Comparison of ENCODE assay signal across 1 cellular context in genomic region chr17:43722921-43723665, GRCh38.
TF ChIP-seq lines count a peak whose summit lies in the region.

No MANE protein-coding gene starts in this region.

TF ChIP-seq in IMR-90, 13 proteins besides CTCF, POLR2A, EP300 and RAD21:
- TF ChIP-seq CHD1 (IDR thresholded peaks at IDR 0.05; ENCODE audit: low read depth, low read length) (no peak), RFX5 (IDR thresholded peaks at IDR 0.05; ENCODE audit: low read depth, low read length) (no peak), BHLHE40 (IDR thresholded peaks at IDR 0.05; ENCODE audit: low read depth, low read length) (no peak), MAFK (IDR thresholded peaks at IDR 0.05; ENCODE audit: low read depth, low read length) (no peak), USF2 (IDR thresholded peaks at IDR 0.05; ENCODE audit: low read depth, low read length) (no peak), MAZ (IDR thresholded peaks at IDR 0.05; ENCODE audit: borderline replicate concordance, low read depth, low read length) (no peak), FOS (IDR thresholded peaks at IDR 0.05; ENCODE audit: low read depth, low read length) (no peak), NFE2L2 (IDR thresholded peaks at IDR 0.05; ENCODE audit: low read depth, low read length) (no peak), SMC3 (IDR thresholded peaks at IDR 0.05; ENCODE audit: low read depth, low read length) (no peak), ELK1 (IDR thresholded peaks at IDR 0.05; ENCODE audit: borderline replicate concordance, low read depth, low read length) (no peak), RCOR1 (IDR thresholded peaks at IDR 0.05; ENCODE audit: insufficient replicate concordance, low read length) (no peak), CEBPB (IDR thresholded peaks at IDR 0.05; ENCODE audit: low read depth, low read length) (no peak), MXI1 (IDR thresholded peaks at IDR 0.05; ENCODE audit: borderline replicate concordance, low read depth, low read length) (no peak)
